14 cellular contexts compared by ENCODE assay signal in the genomic region with DNA sequence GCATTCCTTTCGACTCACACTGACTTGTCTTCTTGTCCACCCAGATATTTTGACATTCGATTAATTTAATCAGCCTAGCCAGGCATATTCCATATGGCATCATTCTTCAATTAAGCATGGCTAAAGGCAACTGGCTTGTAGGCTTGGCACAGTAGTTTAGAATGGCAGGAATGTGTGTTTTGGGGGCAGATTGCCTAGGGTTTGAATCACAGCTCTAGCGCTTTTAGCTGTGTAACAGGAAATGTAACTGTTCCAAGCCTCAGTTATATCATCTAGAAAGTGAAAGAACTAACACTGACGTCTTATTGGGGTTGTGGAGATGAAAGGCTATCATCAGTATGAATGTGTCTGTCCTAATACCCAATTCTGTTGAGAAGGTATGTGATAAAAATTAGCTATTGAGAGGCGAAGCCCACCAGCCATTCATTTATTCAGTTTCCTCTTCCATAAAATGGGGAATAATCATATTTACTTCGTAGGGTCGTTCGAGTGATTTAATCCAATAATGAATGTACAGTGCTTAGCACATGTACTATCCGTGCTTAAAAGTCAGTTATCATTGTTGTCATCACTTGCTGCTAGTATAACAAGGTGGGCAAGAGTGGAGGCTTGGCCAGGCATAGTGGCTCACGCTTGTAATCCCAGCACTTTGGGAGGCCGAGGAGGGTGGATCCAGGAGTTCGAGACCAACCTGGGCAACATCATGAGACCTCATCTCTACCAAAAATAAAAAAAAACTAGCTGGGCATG. TPM values are rescaled to one million over a fixed set of nuclear protein-coding genes. Genes with fewer than 3 reads are reported as not detected.
A peak's percentile ranks its signal among the peaks of the same experiment; 100 is the strongest.
DNase-seq lines count a peak whose midpoint lies in the region; ATAC-seq and TF ChIP-seq lines count a peak whose summit lies in the region.
"Had no signal": no experiment of that assay in that cellular context is flagged by ENCODE, and none has a peak within 500 bp of the region (broad histone marks: within the 10 kb centered on the region; RNA-seq: fewer than 3 reads in every experiment).

No MANE protein-coding gene starts in this region.

- no peak overlapping the region for H2AFZ ChIP-seq in PC-9

- POLR2A ChIA-PET in PC-9 (lab: Charles Lee; ENCODE audit: unreplicated experiment): no interaction called here

- TF ChIP-seq CTCF in PC-9 (conservative IDR thresholded peaks at IDR 0.05) (no peak), choroid plexus epithelial cell (conservative IDR thresholded peaks at IDR 0.05; ENCODE audit: low read depth, low read length) (no peak)

- no peaks in the 10 kb centered on the region for H3K36me3 ChIP-seq in PC-9 (ENCODE audit: low read depth)
- H3K36me3 ChIP-seq: esophagus muscularis mucosa, left lung, prostate gland had no signal

- no peaks in the 10 kb centered on the region for H3K27me3 ChIP-seq in PC-9 (ENCODE audit: insufficient read depth, low read depth)

- peak overlapping the region; percentile 54 for H3K4me2 ChIP-seq in PC-9

- peaks cover 13% of the 10 kb centered on the region; the same call in 1 of the 2 replicates for H3F3A ChIP-seq in PC-9 (ENCODE audit: insufficient read depth, low read depth)

- intact Hi-C loops in PC-9 (cut with micrococcal nuclease; ENCODE audit: unreplicated experiment): no loop called here
- intact Hi-C loops in sciatic nerve (cut with DNase I): no loop called here
- intact Hi-C loops in head of caudate nucleus (cut with DNase I): no loop called here

- CTCF ChIA-PET in PC-9 (lab: Charles Lee): no interaction called here

- no peaks in the 10 kb centered on the region for H3K9me2 ChIP-seq in PC-9 (ENCODE audit: insufficient read depth)

- no peaks in the 10 kb centered on the region for H3K9me3 ChIP-seq in PC-9 (ENCODE audit: insufficient read depth, low read depth)
- H3K9me3 ChIP-seq: left lung, prostate gland had no signal

- ATAC-seq in sciatic nerve: no peak
- no peak for ATAC-seq in HG03342 (IDR thresholded peaks at IDR 0.05; ENCODE audit: unreplicated experiment)
- ATAC-seq: left lung had no signal

- BruUV-seq in PC-9 (replicated peaks; lab: Mats Ljungman, UMichigan): no TSS peak

- H4K20me1 ChIP-seq in PC-9 (ENCODE audit: insufficient read depth): no peaks in the 10 kb centered on the region

- DNase-seq in A172 (ENCODE audit: low spot score) (peak; percentile 39), GM03348 (ENCODE audit: low spot score) (peak; percentile 65), PC-9 (peak; percentile 17 to 70), choroid plexus epithelial cell (ENCODE audit: low read depth) (peak; percentile 41), sciatic nerve (ENCODE audit: low spot score) (no peak), COLO668 (lab: John Stamatoyannopoulos, UW; ENCODE audit: unreplicated experiment) (no peak), head of caudate nucleus (no peak)
- DNase-seq: COR-L47, H7, left lung, NCI-H1105 had no signal

- H3K27ac ChIP-seq in PC-9: peak overlapping the region; percentile 67
- H3K27ac ChIP-seq: esophagus muscularis mucosa, left lung, prostate gland had no signal

- H3K4me3 ChIP-seq in PC-9 (no peak overlapping the region), choroid plexus epithelial cell (ENCODE audit: low read depth, low read length) (no peak overlapping the region)
- H3K4me3 ChIP-seq: esophagus muscularis mucosa, left lung, prostate gland had no signal

- H3K79me2 ChIP-seq in PC-9 (ENCODE audit: low read depth): no peaks in the 10 kb centered on the region

- peaks cover 36% of the 10 kb centered on the region for H3K4me1 ChIP-seq in PC-9 (replicated peaks; ENCODE audit: insufficient read depth)
- H3K4me1 ChIP-seq: esophagus muscularis mucosa, left lung, prostate gland had no signal

RNA-seq across cellular contexts. Expression of gene GRHL3, which starts 41.6 kb away (rescaled TPM):
- total RNA-seq in A172 (2014; rRNA removed; shearing (Covaris generic)): 0.10 TPM in 1 of 2 replicates, not detected in the other
- total RNA-seq in PC-9 (2021) (1.1 and 1.7 TPM in 2 replicates), sciatic nerve (not detected)
- total RNA-seq: esophagus muscularis mucosa had no signal

Comparison
In these comparisons a context has a peak if more than half of its experiments do, and no peak if none do; other contexts are left out.
1. DNase-seq: peak in A172 (single experiment), GM03348 (single experiment), PC-9 (2 of 2) and choroid plexus epithelial cell (single experiment); none in sciatic nerve (single experiment), COLO668 (single experiment) and head of caudate nucleus (0 of 42).